Comparison of ENCODE assay signal across 19 cellular contexts in genomic region chr9:91858670-91859030, GRCh38.
"Had no signal": no experiment of that assay in that cellular context is flagged by ENCODE, and none has a peak within 500 bp of the region (broad histone marks: within the 10 kb centered on the region; RNA-seq: fewer than 3 reads in every experiment).

No MANE protein-coding gene starts in this region.

- H3K36me3 ChIP-seq: heart left ventricle, lower lobe of right lung, transverse colon had no signal

- DNase-seq: activated CD4-positive, alpha-beta T cell treated with anti-CD3 and anti-CD28 coated beads for 4 hours; activated CD8-positive, alpha-beta memory T cell treated with anti-CD3 and anti-CD28 coated beads, Interleukin-2, amount 50 U/mL, for 4 hours; activated CD8-positive, alpha-beta T cell treated with anti-CD3 and anti-CD28 coated beads for 36 hours; activated gamma-delta T cell; activated T-cell treated with anti-CD3 and anti-CD28 coated beads, Interleukin-2, amount 50 U/mL, for 72 hours; cerebellar nuclear complex; dermis blood vessel endothelial cell; effector memory CD8-positive, alpha-beta T cell; heart left ventricle; left colon; lower lobe of right lung; midbrain; nucleus accumbens; stimulated activated CD4-positive, alpha-beta T cell treated with anti-CD3 and anti-CD28 coated beads, Interleukin-4, amount 100 ng/mL, for 1 hour; stimulated activated naive B cell treated with anti-CD40 and anti-IgM and Interleukin-4, amounts not matched to agents 10 μg/mL and 1 μg/mL and 100 μg/mL, for 72 hours; T-helper 17 cell; transverse colon had no signal

- H3K27me3 ChIP-seq: heart left ventricle, transverse colon had no signal

- H3K27ac ChIP-seq: epithelial cell of prostate, lower lobe of right lung had no signal

- H3K4me3 ChIP-seq: heart left ventricle, lower lobe of right lung, transverse colon had no signal

- H3K27ac Mint-ChIP-seq: activated CD8-positive, alpha-beta T cell treated with anti-CD3 and anti-CD28 coated beads for 36 hours; activated naive CD4-positive, alpha-beta T cell treated with anti-CD3 and anti-CD28 coated beads, Interleukin-2, amount 50 U/mL, for 72 hours; activated T-cell treated with anti-CD3 and anti-CD28 coated beads, Interleukin-2, amount 50 U/mL, for 72 hours; effector memory CD8-positive, alpha-beta T cell; stimulated activated naive B cell treated with anti-CD40 and anti-IgM and Interleukin-4, amounts not matched to agents 10 μg/mL and 1 μg/mL and 100 μg/mL, for 72 hours; T-helper 17 cell had no signal

- ATAC-seq: activated CD8-positive, alpha-beta T cell treated with anti-CD3 and anti-CD28 coated beads for 36 hours; activated naive CD4-positive, alpha-beta T cell treated with anti-CD3 and anti-CD28 coated beads, Interleukin-2, amount 50 U/mL, for 72 hours; activated T-cell treated with anti-CD3 and anti-CD28 coated beads, Interleukin-2, amount 50 U/mL, for 72 hours; effector memory CD8-positive, alpha-beta T cell; heart left ventricle; lower lobe of right lung; stimulated activated naive B cell treated with anti-CD40 and anti-IgM and Interleukin-4, amounts not matched to agents 10 μg/mL and 1 μg/mL and 100 μg/mL, for 72 hours; T-helper 17 cell had no signal

- H3K9me3 ChIP-seq: lower lobe of right lung, transverse colon had no signal

- H3K36me3 Mint-ChIP-seq: activated naive CD4-positive, alpha-beta T cell treated with anti-CD3 and anti-CD28 coated beads, Interleukin-2, amount 50 U/mL, for 72 hours; stimulated activated naive B cell treated with anti-CD40 and anti-IgM and Interleukin-4, amounts not matched to agents 10 μg/mL and 1 μg/mL and 100 μg/mL, for 72 hours had no signal

- H3K4me1 Mint-ChIP-seq: stimulated activated naive B cell treated with anti-CD40 and anti-IgM and Interleukin-4, amounts not matched to agents 10 μg/mL and 1 μg/mL and 100 μg/mL, for 72 hours; T-helper 17 cell had no signal

- H3K4me1 ChIP-seq: heart left ventricle, lower lobe of right lung had no signal

- H3K9me3 Mint-ChIP-seq: activated CD8-positive, alpha-beta T cell treated with anti-CD3 and anti-CD28 coated beads for 36 hours; activated naive CD4-positive, alpha-beta T cell treated with anti-CD3 and anti-CD28 coated beads, Interleukin-2, amount 50 U/mL, for 72 hours; activated T-cell treated with anti-CD3 and anti-CD28 coated beads, Interleukin-2, amount 50 U/mL, for 72 hours; effector memory CD8-positive, alpha-beta T cell had no signal

- H3K4me3 Mint-ChIP-seq: activated CD8-positive, alpha-beta T cell treated with anti-CD3 and anti-CD28 coated beads for 36 hours; activated T-cell treated with anti-CD3 and anti-CD28 coated beads, Interleukin-2, amount 50 U/mL, for 72 hours; effector memory CD8-positive, alpha-beta T cell; stimulated activated naive B cell treated with anti-CD40 and anti-IgM and Interleukin-4, amounts not matched to agents 10 μg/mL and 1 μg/mL and 100 μg/mL, for 72 hours; T-helper 17 cell had no signal
